ENCODE assay signal across 11 cellular contexts in the genomic region with DNA sequence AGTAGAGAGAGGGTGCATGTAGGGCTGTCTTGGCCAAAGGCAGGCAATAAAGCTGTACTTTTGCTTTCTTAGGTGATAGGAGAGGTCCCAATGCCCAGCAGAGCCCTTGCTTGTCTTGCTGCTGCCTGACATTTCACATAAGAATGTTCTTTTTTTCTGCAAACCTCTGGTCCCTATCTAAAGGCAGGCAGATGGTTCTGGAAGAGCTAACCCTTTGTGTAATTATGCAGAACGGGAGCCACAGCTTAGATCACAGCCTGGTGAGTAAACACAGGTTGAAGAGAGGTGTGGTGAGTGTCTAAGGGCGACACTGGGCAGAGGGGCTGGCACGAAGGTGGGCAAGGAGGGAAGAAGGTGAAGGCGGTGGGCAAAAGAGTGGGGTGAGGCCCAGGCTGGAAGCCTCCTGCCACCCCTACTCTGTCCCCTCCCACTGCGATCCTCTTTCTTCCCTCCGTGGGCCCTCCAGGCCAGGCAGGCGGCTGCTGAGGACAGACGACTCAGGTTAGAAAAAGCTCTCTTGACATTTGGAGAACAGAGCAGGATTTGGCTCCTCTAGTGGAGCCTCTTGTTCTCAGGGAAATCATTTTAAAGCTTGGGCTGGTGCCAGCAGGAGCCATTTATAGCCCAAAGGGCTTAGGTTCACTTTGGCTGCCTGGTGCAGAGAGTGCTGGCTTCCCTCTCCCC. TPM values are rescaled to one million over a fixed set of nuclear protein-coding genes. Genes with fewer than 3 reads are reported as not detected.
DNase-seq lines count a peak whose midpoint lies in the region; ATAC-seq, FAIRE-seq and TF ChIP-seq lines count a peak whose summit lies in the region.
"Had no signal": no experiment of that assay in that cellular context is flagged by ENCODE, and none has a peak within 500 bp of the region (broad histone marks: within the 10 kb centered on the region; RNA-seq: fewer than 3 reads in every experiment).

No MANE protein-coding gene starts in this region.

- no peak for TF ChIP-seq CTCF in right atrium auricular region (IDR thresholded peaks at IDR 0.05)

- peak overlapping the region; percentile 49 to 84 for H3K27ac ChIP-seq in right atrium auricular region
- H3K27ac ChIP-seq: 22Rv1 had no signal

- no peaks in the 10 kb centered on the region for H3K9me3 ChIP-seq in right atrium auricular region

- no peak for TF ChIP-seq POLR2A in GM18505 (IDR thresholded peaks at IDR 0.05; ENCODE audit: borderline replicate concordance, extremely low read depth, insufficient read depth, insufficient read length)

- no peaks in the 10 kb centered on the region for H3K36me3 ChIP-seq in right atrium auricular region

- ATAC-seq in HG03571 (IDR thresholded peaks at IDR 0.05; ENCODE audit: unreplicated experiment) (no peak), GM18505 (IDR thresholded peaks at IDR 0.05; ENCODE audit: unreplicated experiment) (no peak)

- no peaks in the 10 kb centered on the region for H3K27me3 ChIP-seq in right atrium auricular region

- H3K4me1 ChIP-seq in right atrium auricular region: peaks cover 0 to 39% of the 10 kb centered on the region in 2 donors

- DNase-seq in NCI-H1436 (lab: John Stamatoyannopoulos, UW): peak; percentile 47
- DNase-seq in NCI-H1436 treated with DMSO at 0.1 percent for 48 hours (lab: John Stamatoyannopoulos, UW): no peak
- DNase-seq in RPMI7951 (ENCODE audit: low read depth): peak; percentile 33
- DNase-seq in right atrium auricular region (ENCODE audit: low spot score): no peak
- peak; percentile 37 for DNase-seq in urothelium cell line (ENCODE audit: low spot score)
- DNase-seq in stimulated activated CD4-positive, alpha-beta T cell treated with anti-CD3 and anti-CD28 coated beads, Interleukin-15, amount 100 ng/mL, for 24 hours: no peak
- DNase-seq: activated naive CD4-positive, alpha-beta T cell treated with anti-CD3 and anti-CD28 coated beads, Interleukin-2, amount 50 U/mL, for 16 hours; GOT3 had no signal

- peak; percentile 52 for FAIRE-seq in urothelium cell line (lab: Jason Lieb, UNC)

- no peak overlapping the region for H3K4me3 ChIP-seq in right atrium auricular region

RNA-seq across cellular contexts. Expression of gene PRMT8, which starts 42.8 kb away (rescaled TPM):
- total RNA-seq in RPMI7951 (2014; rRNA removed; shearing (Covaris generic)): not detected in 2 replicates
- under 1 TPM; 0.52 to 0.67 TPM for total RNA-seq in right atrium auricular region

Comparison
In these comparisons a context has a peak if more than half of its experiments do, and no peak if none do; other contexts are left out.
1. DNase-seq: peak in NCI-H1436 (single experiment), RPMI7951 (single experiment) and urothelium cell line (single experiment); none in NCI-H1436 treated with DMSO at 0.1 percent for 48 hours (single experiment), right atrium auricular region (single experiment) and stimulated activated CD4-positive, alpha-beta T cell treated with anti-CD3 and anti-CD28 coated beads, Interleukin-15, amount 100 ng/mL, for 24 hours (single experiment).